Comparison of ENCODE assay signal across 9 cellular contexts in the genomic region with DNA sequence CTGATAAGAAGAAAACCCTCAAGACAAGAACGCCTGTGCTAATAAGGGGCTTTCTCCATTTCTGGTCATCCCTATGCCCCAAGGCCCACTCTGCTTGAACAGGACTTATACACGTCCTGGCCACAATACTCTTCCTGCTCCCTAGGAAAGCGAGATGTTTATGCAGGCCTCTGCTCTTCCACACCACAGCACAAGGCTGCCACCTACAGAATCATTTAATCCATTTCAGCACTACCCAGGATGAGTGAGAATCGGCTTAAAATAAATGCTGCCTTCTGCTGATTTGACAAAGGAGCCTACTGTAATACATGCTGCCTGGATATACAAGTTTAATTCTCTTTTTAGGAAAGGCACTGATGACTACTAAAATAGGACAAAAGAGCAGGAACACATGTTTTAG. TPM values are rescaled to one million over a fixed set of nuclear protein-coding genes. Genes with fewer than 3 reads are reported as not detected.
A peak's percentile ranks its signal among the peaks of the same experiment; 100 is the strongest.
DNase-seq lines count a peak whose midpoint lies in the region; ATAC-seq, FAIRE-seq and TF ChIP-seq lines count a peak whose summit lies in the region.
"Had no signal": no experiment of that assay in that cellular context is flagged by ENCODE, and none has a peak within 500 bp of the region (broad histone marks: within the 10 kb centered on the region; RNA-seq: fewer than 3 reads in every experiment).

No MANE protein-coding gene starts in this region.

- no peaks in the 10 kb centered on the region for H3K27me3 ChIP-seq in dorsolateral prefrontal cortex

- peak; percentile 29 to 74 for DNase-seq in A549 (ENCODE audit: low read depth in 1 of 2, low spot score in 1 of 2)
- peak; percentile 33 for DNase-seq in NCI-H748 (lab: John Stamatoyannopoulos, UW; ENCODE audit: unreplicated experiment)
- peak in 1 of 10 donors; percentile 30 for DNase-seq in dorsolateral prefrontal cortex
- peak; percentile 77 for DNase-seq in medulla oblongata (ENCODE audit: extremely low spot score)
- no peak for DNase-seq in NCI-H128 (lab: John Stamatoyannopoulos, UW; ENCODE audit: unreplicated experiment)
- no peak for DNase-seq in activated naive CD8-positive, alpha-beta T cell treated with anti-CD3 and anti-CD28 coated beads for 36 hours

- H3K4me3 ChIP-seq in A549 (no peak overlapping the region), dorsolateral prefrontal cortex (no peak overlapping the region)

- H3K36me3 Mint-ChIP-seq in activated naive CD8-positive, alpha-beta T cell treated with anti-CD3 and anti-CD28 coated beads for 36 hours: peaks cover 2% of the 10 kb centered on the region
- H3K36me3 Mint-ChIP-seq: activated naive CD4-positive, alpha-beta T cell treated with anti-CD3 and anti-CD28 coated beads, Interleukin-2, amount 50 U/mL, for 24 hours had no signal

- TF ChIP-seq CTCF in A549 (IDR thresholded peaks at IDR 0.05) (peak; percentile 50), dorsolateral prefrontal cortex (IDR thresholded peaks at IDR 0.05 in 54 of 56, conservative IDR thresholded peaks at IDR 0.05 in 2 of 56; ENCODE audit: low read depth in 1 of 56, partially characterized antibody in 56 of 56) (peak in 55 of 56 donors; percentile 25 to 75 (median 53))

- TF ChIP-seq EP300 in A549 (IDR thresholded peaks at IDR 0.05): no peak

- FAIRE-seq in A549 (lab: Jason Lieb, UNC): no peak

- no peak for TF ChIP-seq POLR2A in A549 (IDR thresholded peaks at IDR 0.05; ENCODE audit: low read length)

- POLR2A ChIA-PET in A549 (lab: Yijun Ruan, JAX): no interaction called here

- no peak overlapping the region for H3K27ac Mint-ChIP-seq in activated naive CD8-positive, alpha-beta T cell treated with anti-CD3 and anti-CD28 coated beads for 36 hours
- H3K27ac Mint-ChIP-seq: activated naive CD4-positive, alpha-beta T cell treated with anti-CD3 and anti-CD28 coated beads, Interleukin-2, amount 50 U/mL, for 24 hours had no signal

- no peaks in the 10 kb centered on the region for H3K4me1 Mint-ChIP-seq in activated naive CD8-positive, alpha-beta T cell treated with anti-CD3 and anti-CD28 coated beads for 36 hours
- H3K4me1 Mint-ChIP-seq: activated naive CD4-positive, alpha-beta T cell treated with anti-CD3 and anti-CD28 coated beads, Interleukin-2, amount 50 U/mL, for 24 hours had no signal

- no peaks in the 10 kb centered on the region for H3K27me3 Mint-ChIP-seq in activated naive CD8-positive, alpha-beta T cell treated with anti-CD3 and anti-CD28 coated beads for 36 hours
- H3K27me3 Mint-ChIP-seq: activated naive CD4-positive, alpha-beta T cell treated with anti-CD3 and anti-CD28 coated beads, Interleukin-2, amount 50 U/mL, for 24 hours had no signal

- no peaks in the 10 kb centered on the region for H3K9me3 Mint-ChIP-seq in activated naive CD8-positive, alpha-beta T cell treated with anti-CD3 and anti-CD28 coated beads for 36 hours
- H3K9me3 Mint-ChIP-seq: activated naive CD4-positive, alpha-beta T cell treated with anti-CD3 and anti-CD28 coated beads, Interleukin-2, amount 50 U/mL, for 24 hours had no signal

- peak; percentile 68 to 69 for TF ChIP-seq RAD21 in A549 (conservative IDR thresholded peaks at IDR 0.05 in 1 of 2, IDR thresholded peaks at IDR 0.05 in 1 of 2)

- H3K9me3 ChIP-seq in A549: no peaks in the 10 kb centered on the region

- H3K4me3 Mint-ChIP-seq in activated naive CD8-positive, alpha-beta T cell treated with anti-CD3 and anti-CD28 coated beads for 36 hours: no peak overlapping the region
- H3K4me3 Mint-ChIP-seq: activated naive CD4-positive, alpha-beta T cell treated with anti-CD3 and anti-CD28 coated beads, Interleukin-2, amount 50 U/mL, for 24 hours had no signal

- H3K4me2 ChIP-seq in A549: no peak overlapping the region

- ATAC-seq in A549: peak; percentile 97 to 99
- ATAC-seq in GM21825 (IDR thresholded peaks at IDR 0.05; ENCODE audit: unreplicated experiment): peak; percentile 47
- no peak for ATAC-seq in GM19455 (IDR thresholded peaks at IDR 0.05; ENCODE audit: unreplicated experiment)

- intact Hi-C loops in dorsolateral prefrontal cortex (cut with DNase I): no loop called here

- H3K4me1 ChIP-seq in A549: peaks cover 7% of the 10 kb centered on the region; the same call in 1 of the 3 replicates

- CTCF ChIA-PET in A549 (lab: Yijun Ruan, JAX): interaction anchor here (0.6 kb wide), 1 partner anchor 556 kb away, joined by 3 read pairs; no protein-coding TSS in a partner anchor

- 6% methylated on average over 4 of the region's 4 CpGs for WGBS in A549 (ENCODE audit: missing lambda C conversion rate)

- no peak overlapping the region for H3K27ac ChIP-seq in A549
- H3K27ac ChIP-seq in dorsolateral prefrontal cortex: no peak overlapping the region

TF ChIP-seq in A549, 52 proteins besides CTCF, POLR2A, EP300 and RAD21:
- TF ChIP-seq SMC3 (IDR thresholded peaks at IDR 0.05) (peak; percentile 47), MAFK (IDR thresholded peaks at IDR 0.05; ENCODE audit: partially characterized antibody) (peak; percentile 29)
- TF ChIP-seq, protein P1, sequence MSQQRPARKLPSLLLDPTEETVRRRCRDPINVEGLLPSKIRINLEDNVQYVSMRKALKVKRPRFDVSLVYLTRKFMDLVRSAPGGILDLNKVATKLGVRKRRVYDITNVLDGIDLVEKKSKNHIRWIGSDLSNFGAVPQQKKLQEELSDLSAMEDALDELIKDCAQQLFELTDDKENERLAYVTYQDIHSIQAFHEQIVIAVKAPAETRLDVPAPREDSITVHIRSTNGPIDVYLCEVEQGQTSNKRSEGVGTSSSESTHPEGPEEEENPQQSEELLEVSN (IDR thresholded peaks at IDR 0.05; ENCODE audit: borderline replicate concordance, low read depth): no peak
TF ChIP-seq in A549: peak in this region for 2.

RNA-seq across cellular contexts. Expression of a gene that starts 29.4 kb away (rescaled TPM):
- polyA plus RNA-seq in A549 (2011; rRNA removed) (4.9 and 6.0 TPM in 2 replicates), A549 (2017; fragmentation: RNase III; extraction: RNeasy Plus Mini Kit Qiagen cat#74134 plus additional on column Dnase treatment) (2.0 to 2.4 TPM (median 2.2 TPM) in 3 replicates)
- polyA plus RNA-seq in A549 (2012; cell fraction: cytosol; rRNA removed): 0.56 and 0.65 TPM in 2 replicates
- polyA plus RNA-seq in A549 (2012; cell fraction: nucleus; rRNA removed): 0.48 and 0.58 TPM in 2 replicates
- 8.2 and 9.1 TPM in 2 replicates for polyA minus RNA-seq in A549 (2011; rRNA and poly(A)+ RNA removed)
- 1 to 10 TPM in 32 of 120 experiments, under 1 TPM in 71, not detected in 17; 0.16 to 4.9 (median 0.66) TPM for total RNA-seq in dorsolateral prefrontal cortex
- total RNA-seq in activated naive CD8-positive, alpha-beta T cell treated with anti-CD3 and anti-CD28 coated beads for 36 hours: 1 to 10 TPM; 4.2 to 4.3 TPM

Comparison
In these comparisons a context has a peak if more than half of its experiments do, and no peak if none do; other contexts are left out.
1. DNase-seq: peak in A549 (2 of 2), NCI-H748 (single experiment) and medulla oblongata (single experiment); none in NCI-H128 (single experiment) and activated naive CD8-positive, alpha-beta T cell treated with anti-CD3 and anti-CD28 coated beads for 36 hours (single experiment).